In the genomic region with DNA sequence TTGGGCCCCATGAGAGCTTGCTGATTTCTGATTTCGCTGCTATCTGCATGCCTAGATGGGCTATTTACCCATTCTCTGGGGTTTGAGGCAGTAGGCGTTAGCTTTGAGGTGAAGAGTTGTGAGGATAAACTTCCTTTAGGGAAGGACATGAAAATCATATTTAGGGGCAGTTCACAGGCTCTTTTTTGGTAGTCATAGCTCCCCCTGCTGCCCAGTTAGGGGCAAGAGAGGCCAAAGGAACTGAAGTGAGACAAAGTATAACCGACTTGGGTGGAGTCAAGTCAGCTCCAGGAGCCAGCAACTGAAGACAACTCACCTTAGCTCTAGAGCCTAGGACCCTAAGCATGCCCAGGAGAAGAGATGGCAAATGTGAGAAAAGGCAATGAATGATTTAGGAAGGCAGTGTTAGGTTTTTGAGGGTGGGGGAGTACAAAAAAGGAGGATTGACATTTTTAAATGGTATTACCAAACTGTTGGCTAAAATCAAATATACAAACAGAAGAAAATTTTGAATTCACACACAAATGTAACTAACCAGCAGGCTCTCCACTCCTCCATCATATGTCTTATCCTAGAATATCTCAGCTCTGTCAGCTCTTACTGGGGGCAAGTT, we compare ENCODE assay signal across 8 cellular contexts.
A peak's percentile ranks its signal among the peaks of the same experiment; 100 is the strongest.
DNase-seq lines count a peak whose midpoint lies in the region; ATAC-seq and TF ChIP-seq lines count a peak whose summit lies in the region.

No MANE protein-coding gene starts in this region.

- no peaks in the 10 kb centered on the region for H3K36me3 ChIP-seq in OCI-LY7 (ENCODE audit: insufficient read depth, low read length)
- H3K36me3 ChIP-seq in neutrophil, result no peaks in the 10 kb centered on the region
- H3K36me3 ChIP-seq in thoracic aorta, result no peaks in the 10 kb centered on the region

- no TSS peak for BruUV-seq in OCI-LY7 (replicated peaks; lab: Mats Ljungman, UMichigan)

- CTCF ChIA-PET in OCI-LY7 (lab: Charles Lee; ENCODE audit: unreplicated experiment), result interaction anchor here (0.6 kb wide), 1 partner anchor 619 kb away, joined by 3 read pairs; no protein-coding TSS in a partner anchor

- H3K4me3 ChIP-seq in OCI-LY7 (ENCODE audit: low read depth, low read length, poor library complexity, severe bottlenecking), result no peak overlapping the region
- H3K4me3 ChIP-seq in fibroblast of mammary gland (ENCODE audit: control insufficient read depth, low read depth, low read length), result no peak overlapping the region
- H3K4me3 ChIP-seq in neutrophil (ENCODE audit: low read depth in 1 of 2, low read length in 1 of 2), result no peak overlapping the region
- no peak overlapping the region for H3K4me3 ChIP-seq in thoracic aorta

- peaks cover 18% of the 10 kb centered on the region for H3K27me3 ChIP-seq in neutrophil
- H3K27me3 ChIP-seq in thoracic aorta (replicated peaks; ENCODE audit: insufficient read depth), result no peaks in the 10 kb centered on the region

- H3K4me3 Mint-ChIP-seq in activated T-cell treated with anti-CD3 and anti-CD28 coated beads, Interleukin-2, amount 50 U/mL, for 24 hours, result no peak overlapping the region

- H3K79me2 ChIP-seq in OCI-LY7 (ENCODE audit: insufficient read depth, low read depth, low read length), result no peaks in the 10 kb centered on the region

- intact Hi-C loops in OCI-LY7 (cut with micrococcal nuclease; ENCODE audit: unreplicated experiment), result loop anchor here (2.0 to 5.0 kb wide), 3 partner anchors 627 to 823 kb away; no protein-coding TSS in a partner anchor

- H3K27ac Mint-ChIP-seq in activated T-cell treated with anti-CD3 and anti-CD28 coated beads, Interleukin-2, amount 50 U/mL, for 24 hours, result no peak overlapping the region

- H4K20me1 ChIP-seq in OCI-LY7 (ENCODE audit: insufficient read depth, low read length), result no peaks in the 10 kb centered on the region

- H3K9me3 ChIP-seq in OCI-LY7 (ENCODE audit: low read length) (no peaks in the 10 kb centered on the region), neutrophil (no peaks in the 10 kb centered on the region), thoracic aorta (no peaks in the 10 kb centered on the region)

- ATAC-seq in GM19467 (IDR thresholded peaks at IDR 0.05; ENCODE audit: unreplicated experiment) (peak; percentile 79), thoracic aorta (ENCODE audit: insufficient number of reproducible peaks, low FRiP score, low read depth) (peak; percentile 52)

- DNase-seq in COLO668 (lab: John Stamatoyannopoulos, UW; ENCODE audit: unreplicated experiment), result peak; percentile 36
- DNase-seq in HuH-7.5 (ENCODE audit: low spot score), result peak; percentile 10
- DNase-seq in OCI-LY7 (ENCODE audit: low spot score), result peak; percentile 57
- DNase-seq in activated T-cell treated with anti-CD3 and anti-CD28 coated beads, Interleukin-2, amount 50 U/mL, for 24 hours, result peak; percentile 57
- DNase-seq in fibroblast of mammary gland (ENCODE audit: low read depth), result peak; percentile 82
- peak; percentile 22 for DNase-seq in thoracic aorta (ENCODE audit: low spot score)

- H3K27ac ChIP-seq in OCI-LY7 (ENCODE audit: low read depth, low read length, poor library complexity, severe bottlenecking), result no peak overlapping the region
- H3K27ac ChIP-seq in neutrophil, result no peak overlapping the region
- no peak overlapping the region for H3K27ac ChIP-seq in thoracic aorta

- H3K4me1 ChIP-seq in OCI-LY7 (ENCODE audit: insufficient read depth, low read length, poor library complexity, severe bottlenecking), result no peaks in the 10 kb centered on the region
- H3K4me1 ChIP-seq in neutrophil (ENCODE audit: control insufficient read depth in 1 of 2, insufficient read depth in 1 of 2, low read depth in 1 of 2, low read length in 1 of 2), result no peaks in the 10 kb centered on the region
- H3K4me1 ChIP-seq in thoracic aorta (ENCODE audit: control insufficient read depth in 1 of 2, low read depth in 2 of 2), result peaks cover 19 to 72% of the 10 kb centered on the region in 2 donors

- H3K4me1 Mint-ChIP-seq in activated T-cell treated with anti-CD3 and anti-CD28 coated beads, Interleukin-2, amount 50 U/mL, for 24 hours (ENCODE audit: low read depth), result no peaks in the 10 kb centered on the region

- peaks cover 21% of the 10 kb centered on the region for H3K27me3 Mint-ChIP-seq in activated T-cell treated with anti-CD3 and anti-CD28 coated beads, Interleukin-2, amount 50 U/mL, for 24 hours

- H3K36me3 Mint-ChIP-seq in activated T-cell treated with anti-CD3 and anti-CD28 coated beads, Interleukin-2, amount 50 U/mL, for 24 hours (ENCODE audit: low read depth), result no peaks in the 10 kb centered on the region

- TF ChIP-seq CTCF in OCI-LY7 (conservative IDR thresholded peaks at IDR 0.05; ENCODE audit: low read length) (peak; percentile 90), fibroblast of mammary gland (conservative IDR thresholded peaks at IDR 0.05; ENCODE audit: control insufficient read depth, insufficient read depth, low read depth, low read length) (peak; percentile 90), neutrophil (IDR thresholded peaks at IDR 0.05) (peak; percentile 66), thoracic aorta (IDR thresholded peaks at IDR 0.05) (peak; percentile 66)

- POLR2A ChIA-PET in OCI-LY7 (lab: Charles Lee), result interaction anchor here (0.7 to 1.0 kb wide), 2 partner anchors 27 to 1618 kb away, joined by 3 read pairs; no protein-coding TSS in a partner anchor

- no peaks in the 10 kb centered on the region for H3K9me2 ChIP-seq in OCI-LY7 (ENCODE audit: insufficient read depth, low read length)

- no peaks in the 10 kb centered on the region for H3K9me3 Mint-ChIP-seq in activated T-cell treated with anti-CD3 and anti-CD28 coated beads, Interleukin-2, amount 50 U/mL, for 24 hours

- no peak overlapping the region for H3K4me2 ChIP-seq in OCI-LY7 (ENCODE audit: low read length)

- H2AFZ ChIP-seq in OCI-LY7 (ENCODE audit: low read length), result no peak overlapping the region

Comparison
In these comparisons a context has a peak if more than half of its experiments do, and no peak if none do; other contexts are left out.
1. DNase-seq: peak in every context shown above with its lines; median percentile 82 in fibroblast of mammary gland; 57 in OCI-LY7; 57 in activated T-cell treated with anti-CD3 and anti-CD28 coated beads, Interleukin-2, amount 50 U/mL, for 24 hours; 36 in COLO668; 22 in thoracic aorta; 10 in HuH-7.5.